ENCODE assay signal across 20 cellular contexts in genomic region chr3:144270100-144270499, GRCh38.
A peak's percentile ranks its signal among the peaks of the same experiment; 100 is the strongest.
DNase-seq lines count a peak whose midpoint lies in the region; ATAC-seq and TF ChIP-seq lines count a peak whose summit lies in the region.
"Had no signal": no experiment of that assay in that cellular context is flagged by ENCODE, and none has a peak within 500 bp of the region (broad histone marks: within the 10 kb centered on the region; RNA-seq: fewer than 3 reads in every experiment).

No MANE protein-coding gene starts in this region.

- no peak for TF ChIP-seq CTCF in activated CD8-positive, alpha-beta T cell treated with anti-CD3 and anti-CD28 coated beads for 36 hours (IDR thresholded peaks at IDR 0.05)

- intact Hi-C loops in Right ventricle myocardium superior (cut with DNase I): no loop called here
- intact Hi-C loops in left ventricle myocardium superior (cut with micrococcal nuclease): no loop called here
- intact Hi-C loops in head of caudate nucleus (cut with DNase I): no loop called here
- intact Hi-C loops in activated CD8-positive, alpha-beta T cell treated with anti-CD3 and anti-CD28 coated beads for 36 hours (cut with micrococcal nuclease): no loop called here

- in situ Hi-C loops in KBM-7 (cut with MboI; ENCODE audit: low pct_unique_long_range_greater_than_20kb, low sequenced_read_pairs): no loop called here

- CTCF ChIA-PET in activated CD8-positive, alpha-beta T cell treated with anti-CD3 and anti-CD28 coated beads for 36 hours (lab: Charles Lee): no interaction called here

- no peaks in the 10 kb centered on the region for H3K4me1 Mint-ChIP-seq in activated T-helper 17 cell treated with anti-CD3 and anti-CD28 coated beads, Interleukin-2, amount 50 U/mL, for 72 hours
- H3K4me1 Mint-ChIP-seq in activated CD8-positive, alpha-beta T cell treated with anti-CD3 and anti-CD28 coated beads for 36 hours (ENCODE audit: low read depth): no peaks in the 10 kb centered on the region

- no peak overlapping the region for H3K4me3 Mint-ChIP-seq in activated T-helper 17 cell treated with anti-CD3 and anti-CD28 coated beads, Interleukin-2, amount 50 U/mL, for 72 hours
- H3K4me3 Mint-ChIP-seq in activated CD8-positive, alpha-beta T cell treated with anti-CD3 and anti-CD28 coated beads for 36 hours: no peak overlapping the region
- H3K4me3 Mint-ChIP-seq: activated CD4-positive, alpha-beta memory T cell treated with anti-CD3 and anti-CD28 coated beads for 36 hours; T-cell had no signal

- H3K36me3 Mint-ChIP-seq in activated T-helper 17 cell treated with anti-CD3 and anti-CD28 coated beads, Interleukin-2, amount 50 U/mL, for 72 hours (ENCODE audit: low read depth): no peaks in the 10 kb centered on the region
- H3K36me3 Mint-ChIP-seq in activated CD8-positive, alpha-beta T cell treated with anti-CD3 and anti-CD28 coated beads for 36 hours (ENCODE audit: low read depth): no peaks in the 10 kb centered on the region
- H3K36me3 Mint-ChIP-seq: activated CD4-positive, alpha-beta memory T cell treated with anti-CD3 and anti-CD28 coated beads for 36 hours; activated naive CD4-positive, alpha-beta T cell treated with anti-CD3 and anti-CD28 coated beads, Interleukin-2, amount 50 U/mL, for 72 hours; T-cell had no signal

- H3K27ac Mint-ChIP-seq in activated T-helper 17 cell treated with anti-CD3 and anti-CD28 coated beads, Interleukin-2, amount 50 U/mL, for 72 hours: no peak overlapping the region
- no peak overlapping the region for H3K27ac Mint-ChIP-seq in activated CD8-positive, alpha-beta T cell treated with anti-CD3 and anti-CD28 coated beads for 36 hours
- H3K27ac Mint-ChIP-seq: activated CD4-positive, alpha-beta memory T cell treated with anti-CD3 and anti-CD28 coated beads for 36 hours; activated naive CD4-positive, alpha-beta T cell treated with anti-CD3 and anti-CD28 coated beads, Interleukin-2, amount 50 U/mL, for 72 hours; T-cell had no signal

- POLR2A ChIA-PET in activated CD8-positive, alpha-beta T cell treated with anti-CD3 and anti-CD28 coated beads for 36 hours (lab: Charles Lee): no interaction called here

- no peak for ATAC-seq in Right ventricle myocardium superior (ENCODE audit: poor library complexity)
- ATAC-seq in left ventricle myocardium superior: no peak
- no peak for ATAC-seq in activated T-helper 17 cell treated with anti-CD3 and anti-CD28 coated beads, Interleukin-2, amount 50 U/mL, for 72 hours (replicated peaks)
- ATAC-seq in activated CD8-positive, alpha-beta T cell treated with anti-CD3 and anti-CD28 coated beads for 36 hours: no peak
- ATAC-seq in HG02885 (IDR thresholded peaks at IDR 0.05; ENCODE audit: poor library complexity, unreplicated experiment): no peak
- ATAC-seq: activated naive CD4-positive, alpha-beta T cell treated with anti-CD3 and anti-CD28 coated beads, Interleukin-2, amount 50 U/mL, for 72 hours; psoas muscle; T-cell had no signal

- no peaks in the 10 kb centered on the region for H3K9me3 Mint-ChIP-seq in activated T-helper 17 cell treated with anti-CD3 and anti-CD28 coated beads, Interleukin-2, amount 50 U/mL, for 72 hours
- H3K9me3 Mint-ChIP-seq in activated CD8-positive, alpha-beta T cell treated with anti-CD3 and anti-CD28 coated beads for 36 hours: no peaks in the 10 kb centered on the region
- H3K9me3 Mint-ChIP-seq: activated naive CD4-positive, alpha-beta T cell treated with anti-CD3 and anti-CD28 coated beads, Interleukin-2, amount 50 U/mL, for 72 hours had no signal

- H3K27me3 Mint-ChIP-seq in activated T-helper 17 cell treated with anti-CD3 and anti-CD28 coated beads, Interleukin-2, amount 50 U/mL, for 72 hours: no peaks in the 10 kb centered on the region
- peaks cover 8% of the 10 kb centered on the region for H3K27me3 Mint-ChIP-seq in activated CD8-positive, alpha-beta T cell treated with anti-CD3 and anti-CD28 coated beads for 36 hours

- peak; percentile 31 for DNase-seq in Right ventricle myocardium superior
- DNase-seq in left ventricle myocardium superior: no peak
- DNase-seq in KBM-7: peak; percentile 80
- peak in 22 of 42 donors; percentile 2 to 45 (median 16) for DNase-seq in head of caudate nucleus
- DNase-seq in activated CD8-positive, alpha-beta T cell treated with anti-CD3 and anti-CD28 coated beads for 36 hours: no peak
- DNase-seq in T-helper 2 cell: no peak
- DNase-seq: 8988T; activated CD4-positive, alpha-beta memory T cell treated with anti-CD3 and anti-CD28 coated beads for 36 hours; activated T-cell treated with anti-CD3 and anti-CD28 coated beads, Interleukin-2, amount 50 U/mL, for 1 hour; C1 segment of cervical spinal cord; colonic mucosa; DMS 273 treated with DMSO at 0.1 percent for 48 hours; NCI-H1436 treated with DMSO at 0.1 percent for 48 hours; stimulated activated CD4-positive, alpha-beta T cell treated with anti-CD3 and anti-CD28 coated beads, Interleukin-12 subunit alpha, Interleukin-12 subunit beta, amount 100 ng/mL, for 4 hours; T-cell; WERI-Rb-1 had no signal

Comparison
In these comparisons a context has a peak if more than half of its experiments do, and no peak if none do; other contexts are left out.
1. DNase-seq: peak in Right ventricle myocardium superior (single experiment), KBM-7 (single experiment) and head of caudate nucleus (22 of 42); none in left ventricle myocardium superior (single experiment), activated CD8-positive, alpha-beta T cell treated with anti-CD3 and anti-CD28 coated beads for 36 hours (single experiment) and T-helper 2 cell (0 of 5).